Comparison of ENCODE assay signal across 17 cellular contexts in genomic region chr4:5125326-5125725, GRCh38.
"Had no signal": no experiment of that assay in that cellular context is flagged by ENCODE, and none has a peak within 500 bp of the region (broad histone marks: within the 10 kb centered on the region; RNA-seq: fewer than 3 reads in every experiment).

No MANE protein-coding gene starts in this region.

- DNase-seq: activated CD4-positive, alpha-beta T cell treated with anti-CD3 and anti-CD28 coated beads for 48 hours; activated naive CD4-positive, alpha-beta T cell treated with anti-CD3 and anti-CD28 coated beads, Interleukin-2, amount 10 ng/mL, durations not matched to agents 7 days and 5 days; activated T-cell treated with anti-CD3 and anti-CD28 coated beads for 4 hours; adrenal gland; effector CD4-positive, alpha-beta T cell; foreskin melanocyte; left lung; occipital lobe; right cardiac atrium had no signal

- H3K36me3 ChIP-seq: adrenal gland, left lung, tibial nerve, vagina had no signal

- H3K27ac ChIP-seq: adrenal gland, left lung, tibial nerve, vagina had no signal

- H3K27me3 ChIP-seq: adrenal gland, left lung, tibial nerve, vagina had no signal

- ATAC-seq: left lung; right cardiac atrium; stimulated activated effector memory CD8-positive, alpha-beta T cell treated with anti-CD3 and anti-CD28 coated beads, Interleukin-12 subunit alpha, Interleukin-12 subunit beta, amount 100 ng/mL, for 72 hours had no signal

- H3K4me1 ChIP-seq: adrenal gland, left lung, tibial nerve, vagina had no signal

- H3K27ac Mint-ChIP-seq: activated naive CD4-positive, alpha-beta T cell treated with anti-CD3 and anti-CD28 coated beads, Interleukin-2, amount 10 ng/mL, durations not matched to agents 7 days and 5 days; activated T-helper 2 cell treated with anti-CD3 and anti-CD28 coated beads, Interferon-gamma antibody, Interleukin-2, Interleukin-4, amounts not matched to agents 10 μg/mL and 5 μg/mL and 100 μg/mL, durations not matched to agents 14 hours and 24 hours and 36 hours; memory B cell; natural killer cell treated with Interleukin-12 subunit alpha and Interleukin-12 subunit beta and Interleukin-15 and Interleukin-18, amount 100 ng/mL, for 72 hours; progenitor cell of endocrine pancreas; stimulated activated effector memory CD8-positive, alpha-beta T cell treated with anti-CD3 and anti-CD28 coated beads, Interleukin-12 subunit alpha, Interleukin-12 subunit beta, amount 100 ng/mL, for 72 hours; WTC11 had no signal

- H3K9me3 Mint-ChIP-seq: memory B cell; natural killer cell treated with Interleukin-12 subunit alpha and Interleukin-12 subunit beta and Interleukin-15 and Interleukin-18, amount 100 ng/mL, for 72 hours; WTC11 had no signal

- H3K36me3 Mint-ChIP-seq: activated naive CD4-positive, alpha-beta T cell treated with anti-CD3 and anti-CD28 coated beads, Interleukin-2, amount 10 ng/mL, durations not matched to agents 7 days and 5 days; memory B cell; natural killer cell treated with Interleukin-12 subunit alpha and Interleukin-12 subunit beta and Interleukin-15 and Interleukin-18, amount 100 ng/mL, for 72 hours; stimulated activated effector memory CD8-positive, alpha-beta T cell treated with anti-CD3 and anti-CD28 coated beads, Interleukin-12 subunit alpha, Interleukin-12 subunit beta, amount 100 ng/mL, for 72 hours; WTC11 had no signal

- H3K9me3 ChIP-seq: adrenal gland, left lung, tibial nerve, vagina had no signal

- H3K4me3 ChIP-seq: adrenal gland, left lung, tibial nerve, vagina had no signal
